12 cellular contexts compared by ENCODE assay signal in genomic region chr1:231690072-231690471, GRCh38.
DNase-seq lines count a peak whose midpoint lies in the region; ATAC-seq and TF ChIP-seq lines count a peak whose summit lies in the region.
"Had no signal": no experiment of that assay in that cellular context is flagged by ENCODE, and none has a peak within 500 bp of the region (broad histone marks: within the 10 kb centered on the region; RNA-seq: fewer than 3 reads in every experiment).

No MANE protein-coding gene starts in this region.

- no peak overlapping the region; the same call in 1 of the 2 replicates for H3K9ac ChIP-seq in iPS-20b (ENCODE audit: low read depth, low read length)

- DNase-seq in Ammon's horn (ENCODE audit: low spot score) (peak; percentile 30), NCI-H82 treated with DMSO at 0.1 percent for 48 hours (lab: John Stamatoyannopoulos, UW; ENCODE audit: unreplicated experiment) (peak; percentile 83), superior temporal gyrus (ENCODE audit: extremely low spot score) (no peak), foreskin fibroblast (no peak), cardiac septum (ENCODE audit: low spot score) (no peak)
- DNase-seq: activated T-cell treated with anti-CD3 and anti-CD28 coated beads, Interleukin-2, amount 50 U/mL, for 48 hours; NCI-H1694 had no signal

- no peak for TF ChIP-seq CTCF in foreskin fibroblast (IDR thresholded peaks at IDR 0.05; ENCODE audit: low read depth, low read length)

- peaks cover 9% of the 10 kb centered on the region; the same call in 1 of the 2 replicates for H3K4me1 ChIP-seq in iPS-20b (ENCODE audit: insufficient read depth, low read length)
- H3K4me1 ChIP-seq: HAP-1 had no signal

- peak; percentile 54 for ATAC-seq in GM18502 (IDR thresholded peaks at IDR 0.05; ENCODE audit: poor library complexity, unreplicated experiment)
- ATAC-seq in GM18873 (IDR thresholded peaks at IDR 0.05; ENCODE audit: low FRiP score, unreplicated experiment) = no peak
- ATAC-seq: stimulated activated effector memory CD8-positive, alpha-beta T cell treated with anti-CD3 and anti-CD28 coated beads, Interleukin-12 subunit alpha, Interleukin-12 subunit beta, amount 100 ng/mL, for 72 hours had no signal

- no peaks in the 10 kb centered on the region for H3K27me3 ChIP-seq in iPS-20b (ENCODE audit: insufficient read depth, low read length)

- H3K4me3 ChIP-seq in iPS-20b (ENCODE audit: low read length) (no peak overlapping the region), foreskin fibroblast (ENCODE audit: low read depth in 1 of 2, low read length in 2 of 2) (no peak overlapping the region)
- H3K4me3 ChIP-seq: HAP-1 had no signal

- intact Hi-C loops in cardiac septum (cut with DNase I) = no loop called here

- H3K27ac ChIP-seq in iPS-20b (ENCODE audit: low read length) = peak overlapping the region; percentile 22

- H3K36me3 ChIP-seq in iPS-20b (ENCODE audit: insufficient read depth, low read depth, low read length) = no peaks in the 10 kb centered on the region
- H3K36me3 ChIP-seq: HAP-1 had no signal

- peaks cover 12% of the 10 kb centered on the region; the same call in 1 of the 2 replicates for H3K9me3 ChIP-seq in iPS-20b (ENCODE audit: insufficient read depth, low read depth, low read length)
- H3K9me3 ChIP-seq: HAP-1 had no signal

Comparison
In these comparisons a context has a peak if more than half of its experiments do, and no peak if none do; other contexts are left out.
1. DNase-seq: peak in Ammon's horn (single experiment) and NCI-H82 treated with DMSO at 0.1 percent for 48 hours (single experiment); none in superior temporal gyrus (single experiment), foreskin fibroblast (0 of 2) and cardiac septum (single experiment).